In genomic region chr10:73263948-73264347, GRCh38 we compare ENCODE assay signal across 8 cellular contexts. TPM values are rescaled to one million over a fixed set of nuclear protein-coding genes. Genes with fewer than 3 reads are reported as not detected.
DNase-seq lines count a peak whose midpoint lies in the region; ATAC-seq, FAIRE-seq and TF ChIP-seq lines count a peak whose summit lies in the region.

No MANE protein-coding gene starts in this region.

- H3K27ac ChIP-seq in GM23338 (ENCODE audit: low read depth) (no peak overlapping the region), SU-DHL-6 (ENCODE audit: low read depth, low read length) (no peak overlapping the region)

- H3K27me3 ChIP-seq in GM23338 (ENCODE audit: insufficient read depth), result no peaks in the 10 kb centered on the region
- H3K27me3 ChIP-seq in SU-DHL-6 (ENCODE audit: low read length), result no peaks in the 10 kb centered on the region

- H3K9ac ChIP-seq in SU-DHL-6 (ENCODE audit: low read length), result no peak overlapping the region

- H3K36me3 Mint-ChIP-seq in GM23338 (ENCODE audit: low read depth), result peaks cover 2% of the 10 kb centered on the region; the same call in 1 of the 3 replicates
- H3K36me3 Mint-ChIP-seq in activated naive CD8-positive, alpha-beta T cell treated with anti-CD3 and anti-CD28 coated beads, Interleukin-2, amount 50 U/mL, for 24 hours (ENCODE audit: low read depth), result no peaks in the 10 kb centered on the region

- H3K4me1 Mint-ChIP-seq in GM23338, result no peaks in the 10 kb centered on the region
- H3K4me1 Mint-ChIP-seq in activated naive CD8-positive, alpha-beta T cell treated with anti-CD3 and anti-CD28 coated beads, Interleukin-2, amount 50 U/mL, for 24 hours, result peaks cover 2% of the 10 kb centered on the region

- DNase-seq in AG09319 (ENCODE audit: extremely low read depth, low read depth), result no peak
- DNase-seq in GM23338 (ENCODE audit: low spot score), result peak; percentile 35
- no peak for DNase-seq in activated naive CD8-positive, alpha-beta T cell treated with anti-CD3 and anti-CD28 coated beads, Interleukin-2, amount 50 U/mL, for 24 hours
- no peak for DNase-seq in hepatic stellate cell (ENCODE audit: low spot score)

- TF ChIP-seq CTCF in AG09319 (IDR thresholded peaks at IDR 0.05; ENCODE audit: low read depth, low read length), result peak; percentile 61
- TF ChIP-seq CTCF in GM23338 (conservative IDR thresholded peaks at IDR 0.05; ENCODE audit: low read depth in 2 of 2), result peak; percentile 51 to 73
- peak; percentile 54 for TF ChIP-seq CTCF in SU-DHL-6 (IDR thresholded peaks at IDR 0.05; ENCODE audit: insufficient read depth, low read length, poor library complexity, severe bottlenecking)

- H3K4me3 Mint-ChIP-seq in GM23338, result no peak overlapping the region
- no peak overlapping the region for H3K4me3 Mint-ChIP-seq in activated naive CD8-positive, alpha-beta T cell treated with anti-CD3 and anti-CD28 coated beads, Interleukin-2, amount 50 U/mL, for 24 hours

- peak; percentile 45 for FAIRE-seq in islet of Langerhans (lab: Jason Lieb, UNC)

- ATAC-seq in GM23338, result no peak
- ATAC-seq in activated naive CD8-positive, alpha-beta T cell treated with anti-CD3 and anti-CD28 coated beads, Interleukin-2, amount 50 U/mL, for 24 hours, result no peak
- ATAC-seq in HG03457 (IDR thresholded peaks at IDR 0.05; ENCODE audit: unreplicated experiment), result no peak
- no peak for ATAC-seq in HG03565 (IDR thresholded peaks at IDR 0.05; ENCODE audit: unreplicated experiment)

- no peak overlapping the region for H3K4me2 ChIP-seq in GM23338
- no peak overlapping the region for H3K4me2 ChIP-seq in SU-DHL-6 (ENCODE audit: low read depth, low read length, poor library complexity, severe bottlenecking)

- H3K27ac Mint-ChIP-seq in GM23338, result no peak overlapping the region
- no peak overlapping the region for H3K27ac Mint-ChIP-seq in activated naive CD8-positive, alpha-beta T cell treated with anti-CD3 and anti-CD28 coated beads, Interleukin-2, amount 50 U/mL, for 24 hours

- H3K4me1 ChIP-seq in GM23338 (ENCODE audit: insufficient read depth), result no peaks in the 10 kb centered on the region

- H3K9me3 Mint-ChIP-seq in GM23338, result peaks cover 5% of the 10 kb centered on the region
- peaks cover 5% of the 10 kb centered on the region for H3K9me3 Mint-ChIP-seq in activated naive CD8-positive, alpha-beta T cell treated with anti-CD3 and anti-CD28 coated beads, Interleukin-2, amount 50 U/mL, for 24 hours

- H3K4me3 ChIP-seq in GM23338 (no peak overlapping the region), SU-DHL-6 (ENCODE audit: insufficient read depth, low read length, poor library complexity, severe bottlenecking) (no peak overlapping the region)

- H3K36me3 ChIP-seq in GM23338 (ENCODE audit: insufficient read depth) (no peaks in the 10 kb centered on the region; the same call in 1 of the 2 replicates), SU-DHL-6 (ENCODE audit: low read length) (no peaks in the 10 kb centered on the region)

- H3K9me2 ChIP-seq in GM23338 (ENCODE audit: insufficient read depth) (no peaks in the 10 kb centered on the region), SU-DHL-6 (replicated peaks; ENCODE audit: insufficient read depth, low read length) (no peaks in the 10 kb centered on the region)

- H4K20me1 ChIP-seq in GM23338 (replicated peaks; ENCODE audit: insufficient read depth), result no peaks in the 10 kb centered on the region
- no peaks in the 10 kb centered on the region for H4K20me1 ChIP-seq in SU-DHL-6 (ENCODE audit: low read depth, low read length)

- no peaks in the 10 kb centered on the region; the same call in 1 of the 2 replicates for H3K9me3 ChIP-seq in SU-DHL-6 (ENCODE audit: insufficient read depth, low read length)

- H3F3A ChIP-seq in GM23338 (replicated peaks; ENCODE audit: low read depth) (no peaks in the 10 kb centered on the region), SU-DHL-6 (ENCODE audit: insufficient read depth) (no peaks in the 10 kb centered on the region)

- H3K79me2 ChIP-seq in GM23338 (replicated peaks; ENCODE audit: insufficient read depth) (no peaks in the 10 kb centered on the region), SU-DHL-6 (ENCODE audit: insufficient read depth, low read length) (no peaks in the 10 kb centered on the region)

- H3K27me3 Mint-ChIP-seq in GM23338 (ENCODE audit: insufficient read depth, low read depth, poor library complexity), result no peaks in the 10 kb centered on the region
- H3K27me3 Mint-ChIP-seq in activated naive CD8-positive, alpha-beta T cell treated with anti-CD3 and anti-CD28 coated beads, Interleukin-2, amount 50 U/mL, for 24 hours, result no peaks in the 10 kb centered on the region

- no peak overlapping the region for H2AFZ ChIP-seq in GM23338
- H2AFZ ChIP-seq in SU-DHL-6 (ENCODE audit: low read depth, low read length, severe bottlenecking), result no peak overlapping the region

TF ChIP-seq in GM23338, 12 proteins besides CTCF, POLR2A, EP300 and RAD21 (continues in another document):
- no peak for TF ChIP-seq ZNF462 (CRISPR knock-in tag; IDR thresholded peaks at IDR 0.05)
- TF ChIP-seq EZH2phosphoT487 (IDR thresholded peaks at IDR 0.05; ENCODE audit: unreplicated experiment), result no peak
- TF ChIP-seq JUNB (IDR thresholded peaks at IDR 0.05; ENCODE audit: unreplicated experiment), result no peak
- no peak for TF ChIP-seq CREB1 (CRISPR knock-in tag; IDR thresholded peaks at IDR 0.05; ENCODE audit: low read depth)
- no peak for TF ChIP-seq EZH2 (IDR thresholded peaks at IDR 0.05; ENCODE audit: low read depth, unreplicated experiment)
- TF ChIP-seq NANOG (IDR thresholded peaks at IDR 0.05; ENCODE audit: borderline replicate concordance), result no peak
- TF ChIP-seq ZNF114 (CRISPR knock-in tag; IDR thresholded peaks at IDR 0.05), result no peak

RNA-seq across cellular contexts. Expression of gene MRPS16, which starts 11.5 kb away (rescaled TPM):
- 83.2 and 90.0 TPM in 2 replicates for total RNA-seq in GM23338 (2014; rRNA removed; shearing (Covaris generic))
- polyA plus RNA-seq in GM23338 (2016; fragmentation: Nextera tagmentation; extraction: Ambion mirVana), result 166 and 173 TPM in 2 replicates

RNA-seq across cellular contexts. Expression of gene DNAJC9, which starts 16.9 kb away (rescaled TPM):
- 27.8 and 33.2 TPM in 2 replicates for total RNA-seq in GM23338 (2014; rRNA removed; shearing (Covaris generic))
- 23.6 and 31.0 TPM in 2 replicates for polyA plus RNA-seq in GM23338 (2016; fragmentation: Nextera tagmentation; extraction: Ambion mirVana)
